1 cellular context compared by ENCODE assay signal in the genomic region with DNA sequence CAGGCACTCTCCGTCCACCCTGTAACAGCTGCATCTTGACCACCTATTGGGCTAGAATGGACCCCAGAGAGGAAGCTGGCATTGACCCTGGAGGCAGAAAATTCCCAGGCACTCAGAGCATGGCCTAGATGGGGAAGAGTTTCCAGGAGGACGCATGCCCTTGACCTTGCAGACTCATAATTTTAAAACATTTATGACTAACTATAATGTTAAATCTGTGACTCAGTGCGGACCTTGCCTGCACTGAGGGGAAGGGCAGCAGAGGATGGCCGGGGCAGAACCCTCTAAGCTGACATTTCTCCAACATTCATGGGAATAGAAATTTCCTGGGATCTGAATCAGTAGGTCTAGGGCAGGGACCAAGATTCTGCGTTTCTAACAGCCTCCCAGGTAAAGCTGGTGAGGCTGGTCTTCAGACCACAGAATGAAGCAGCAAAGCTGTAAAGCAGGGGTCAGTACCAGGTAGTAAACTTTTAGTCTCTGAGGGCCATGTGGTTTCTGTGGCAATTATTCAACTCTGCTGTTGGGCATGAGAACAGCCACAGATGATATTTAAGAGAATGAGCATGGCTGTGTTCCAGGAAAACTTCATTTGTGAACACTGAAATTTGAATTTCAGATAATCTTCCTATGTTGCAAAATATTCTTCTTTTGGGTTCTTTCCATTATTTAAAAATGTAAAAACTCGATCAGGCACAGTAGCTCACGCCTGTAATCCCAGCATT.
TF ChIP-seq lines count a peak whose summit lies in the region.

No MANE protein-coding gene starts in this region.

TF ChIP-seq in endothelial cell of umbilical vein, 7 proteins besides CTCF, POLR2A, EP300 and RAD21 (continued from another document):
- TF ChIP-seq, protein P1, sequence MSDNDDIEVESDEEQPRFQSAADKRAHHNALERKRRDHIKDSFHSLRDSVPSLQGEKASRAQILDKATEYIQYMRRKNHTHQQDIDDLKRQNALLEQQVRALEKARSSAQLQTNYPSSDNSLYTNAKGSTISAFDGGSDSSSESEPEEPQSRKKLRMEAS (IDR thresholded peaks at IDR 0.05; ENCODE audit: insufficient read depth, insufficient read length), result no peak
